Comparison of ENCODE assay signal across 20 cellular contexts in genomic region chr3:53154731-53155320, GRCh38. TPM values are rescaled to one million over a fixed set of nuclear protein-coding genes. Genes with fewer than 3 reads are reported as not detected.
DNase-seq lines count a peak whose midpoint lies in the region; ATAC-seq, FAIRE-seq and TF ChIP-seq lines count a peak whose summit lies in the region.
"Had no signal": no experiment of that assay in that cellular context is flagged by ENCODE, and none has a peak within 500 bp of the region (broad histone marks: within the 10 kb centered on the region; RNA-seq: fewer than 3 reads in every experiment).

No MANE protein-coding gene starts in this region.

- H3K4me3 Mint-ChIP-seq in type B pancreatic cell: no peak overlapping the region
- H3K4me3 Mint-ChIP-seq: activated CD4-positive, alpha-beta T cell treated with anti-CD3 and anti-CD28 coated beads, Interleukin-2, amount 10 ng/mL, durations not matched to agents 24 days and 14 days had no signal

- no peaks in the 10 kb centered on the region for H3K79me2 ChIP-seq in HepG2 (ENCODE audit: insufficient read depth, low read length)

- POLR2A ChIA-PET in HepG2 (lab: Yijun Ruan, JAX): no interaction called here

- BruUV-seq in HepG2 (replicated peaks; lab: Mats Ljungman, UMichigan): no TSS peak

- H3K9ac ChIP-seq in HepG2 (ENCODE audit: insufficient read depth, low read depth, low read length): no peak overlapping the region

- no peaks in the 10 kb centered on the region for H3K9me3 ChIP-seq in HepG2 (ENCODE audit: low read length)
- no peaks in the 10 kb centered on the region for H3K9me3 ChIP-seq in right lobe of liver
- no peaks in the 10 kb centered on the region for H3K9me3 ChIP-seq in pancreas
- H3K9me3 ChIP-seq: BLaER1 treated with 17β-estradiol and CSF1 and Interleukin-3, amounts not matched to agents 10 nM and 100 nM; neutrophil had no signal

- no peaks in the 10 kb centered on the region for H4K20me1 ChIP-seq in HepG2 (ENCODE audit: insufficient read depth, low read length)

- TF ChIP-seq EP300 in HepG2 (IDR thresholded peaks at IDR 0.05; ENCODE audit: low read depth in 2 of 2, low read length in 2 of 2): no peak
- TF ChIP-seq EP300 in HepG2 (CRISPR knock-in tag; IDR thresholded peaks at IDR 0.05; ENCODE audit: borderline replicate concordance): no peak

- peaks cover 19% of the 10 kb centered on the region for H3K27me3 Mint-ChIP-seq in type B pancreatic cell

- H3K4me2 ChIP-seq in HepG2 (ENCODE audit: low read depth, low read length): no peak overlapping the region

- H3K27ac Mint-ChIP-seq in type B pancreatic cell: no peak overlapping the region
- H3K27ac Mint-ChIP-seq: activated CD4-positive, alpha-beta T cell treated with anti-CD3 and anti-CD28 coated beads, Interleukin-2, amount 10 ng/mL, durations not matched to agents 24 days and 14 days had no signal

- H3K27me3 ChIP-seq in HepG2 (ENCODE audit: control insufficient read depth in 1 of 2, insufficient read depth in 2 of 2, low read length in 2 of 2) (peaks cover 0 to 36% of the 10 kb centered on the region in 2 experiments; a peak in 3 of 5 replicates), right lobe of liver (no peaks in the 10 kb centered on the region), bronchial epithelial cell (ENCODE audit: control insufficient read depth, insufficient read depth, low read length) (no peaks in the 10 kb centered on the region), pancreas (no peaks in the 10 kb centered on the region)

- H3K4me3 ChIP-seq in HepG2 (replicated peaks in 1 of 3; ENCODE audit: insufficient read depth in 1 of 3, low read depth in 2 of 3, low read length in 3 of 3) (no peak overlapping the region), right lobe of liver (no peak overlapping the region), bronchial epithelial cell (ENCODE audit: low read depth, low read length) (no peak overlapping the region), pancreas (no peak overlapping the region)
- H3K4me3 ChIP-seq: BLaER1 treated with 17β-estradiol and CSF1 and Interleukin-3, amounts not matched to agents 10 nM and 100 nM had no signal

- in situ Hi-C loops in HepG2 (cut with HindIII; ENCODE audit: extremely low pct_ligation_motif_present, low pct_unique_long_range_greater_than_20kb): no loop called here

- H3K4me1 ChIP-seq in HepG2 (ENCODE audit: insufficient read depth, low read length) (peaks cover 79% of the 10 kb centered on the region), right lobe of liver (peaks cover 0 to 35% (median 9%) of the 10 kb centered on the region in 4 donors), pancreas (peaks cover 78 to 87% (median 86%) of the 10 kb centered on the region in 3 donors)

- H3K36me3 ChIP-seq in HepG2 (replicated peaks in 1 of 2; ENCODE audit: control insufficient read depth in 1 of 2, insufficient read depth in 2 of 2, low read length in 2 of 2) (no peaks in the 10 kb centered on the region), right lobe of liver (no peaks in the 10 kb centered on the region), bronchial epithelial cell (ENCODE audit: control insufficient read depth, insufficient read depth, low read length) (no peaks in the 10 kb centered on the region), pancreas (no peaks in the 10 kb centered on the region)
- H3K36me3 ChIP-seq: BLaER1 treated with 17β-estradiol and CSF1 and Interleukin-3, amounts not matched to agents 10 nM and 100 nM; neutrophil had no signal

- ATAC-seq in HepG2 (no peak), right lobe of liver (no peak), pancreas (peak in 1 of 4 donors; percentile 2)
- ATAC-seq: Panc1 had no signal

- H3K4me1 Mint-ChIP-seq in type B pancreatic cell (ENCODE audit: unreplicated experiment): peaks cover 22% of the 10 kb centered on the region

- H3K36me3 Mint-ChIP-seq in type B pancreatic cell: no peaks in the 10 kb centered on the region

- no peak overlapping the region for H2AFZ ChIP-seq in HepG2 (ENCODE audit: low read length)

- intact Hi-C loops in HepG2 (cut with micrococcal nuclease; ENCODE audit: unreplicated experiment) (no loop called here), right lobe of liver (cut with DNase I) (no loop called here), pancreas (cut with DNase I) (no loop called here)

- DNase-seq in HepG2 (ENCODE audit: low spot score): no peak
- no peak for DNase-seq in right lobe of liver
- DNase-seq in bronchial epithelial cell (ENCODE audit: low read depth): peak; percentile 35
- peak in 3 of 6 donors; percentile 33 to 67 (median 63) for DNase-seq in pancreas
- DNase-seq in type B pancreatic cell (ENCODE audit: extremely low spot score, unreplicated experiment): no peak
- no peak for DNase-seq in NCI-H2196 (lab: John Stamatoyannopoulos, UW; ENCODE audit: unreplicated experiment)
- no peak for DNase-seq in erythroblast (lab: John Stamatoyannopoulos, UW)
- no peak for DNase-seq in SHP77 (lab: John Stamatoyannopoulos, UW)
- DNase-seq: activated CD4-positive, alpha-beta T cell treated with anti-CD3 and anti-CD28 coated beads, Interleukin-2, amount 10 ng/mL, durations not matched to agents 24 days and 14 days; activated CD8-positive, alpha-beta memory T cell treated with anti-CD3 and anti-CD28 coated beads, Interleukin-2, amount 50 U/mL, for 4 hours; activated effector memory CD4-positive, alpha-beta T cell treated with Interleukin-2 at 50 U/mL for 16 hours; Kasumi-1; NCI-H1417 treated with DMSO at 0.1 percent for 48 hours; NCI-H2171; stimulated activated CD4-positive, alpha-beta T cell treated with anti-CD3 and anti-CD28 coated beads, Interleukin-2, amount 100 ng/mL, for 24 hours had no signal

- 0% methylated on average over 1 of the region's 5 CpGs for WGBS in HepG2 (ENCODE audit: low lambda C conversion rate)
- 40% methylated on average over 1 of the region's 5 CpGs for WGBS in right lobe of liver (ENCODE audit: insufficient coverage, low coverage, low lambda C conversion rate, missing lambda C conversion rate)
- WGBS in pancreas, 2 donors: 34 to 40% methylated on average over 5 of the region's 5 CpGs

- no peaks in the 10 kb centered on the region for H3K9me3 Mint-ChIP-seq in type B pancreatic cell
- H3K9me3 Mint-ChIP-seq: activated CD4-positive, alpha-beta T cell treated with anti-CD3 and anti-CD28 coated beads, Interleukin-2, amount 10 ng/mL, durations not matched to agents 24 days and 14 days had no signal

- TF ChIP-seq POLR2A in HepG2 (IDR thresholded peaks at IDR 0.05; ENCODE audit: insufficient read depth in 1 of 2, low read depth in 2 of 2, low read length in 2 of 2): no peak
- no peak for TF ChIP-seq POLR2A in right lobe of liver (IDR thresholded peaks at IDR 0.05)
- TF ChIP-seq POLR2A in erythroblast (IDR thresholded peaks at IDR 0.05; ENCODE audit: low read length): no peak

- TF ChIP-seq CTCF in HepG2 (CRISPR knock-in tag; IDR thresholded peaks at IDR 0.05) (no peak), right lobe of liver (IDR thresholded peaks at IDR 0.05) (no peak), bronchial epithelial cell (IDR thresholded peaks at IDR 0.05; ENCODE audit: insufficient read depth, low read length, severe bottlenecking) (no peak), pancreas (IDR thresholded peaks at IDR 0.05) (no peak), type B pancreatic cell (conservative IDR thresholded peaks at IDR 0.05) (no peak)

- no peak overlapping the region for H3K27ac ChIP-seq in HepG2 (ENCODE audit: extremely low read length, insufficient read depth, low read length)
- no peak overlapping the region for H3K27ac ChIP-seq in right lobe of liver
- H3K27ac ChIP-seq in pancreas: peak overlapping the region; percentile 49 to 85 (median 66)
- H3K27ac ChIP-seq: BLaER1 treated with 17β-estradiol and CSF1 and Interleukin-3, amounts not matched to agents 10 nM and 100 nM; neutrophil had no signal

- TF ChIP-seq RAD21 in HepG2 (CRISPR knock-in tag; IDR thresholded peaks at IDR 0.05): no peak

- FAIRE-seq in HepG2 (lab: Jason Lieb, UNC) (no peak), bronchial epithelial cell (lab: Jason Lieb, UNC) (no peak), pancreas (lab: Jason Lieb, UNC) (no peak)
- FAIRE-seq: A204.1, TTC549 had no signal

- CTCF ChIA-PET in HepG2 (lab: Yijun Ruan, JAX; ENCODE audit: low intra/inter-chr PET ratio, low total read pairs): no interaction called here

RNA-seq across cellular contexts. Expression of gene PRKCD, which starts 6.2 kb away (rescaled TPM):
- 1.6 and 4.3 TPM in 2 replicates for total RNA-seq in HepG2 (2016; rRNA removed; fragmentation: Illumina TruSeq; extraction: Trizol)
- 0.79 and 1.0 TPM in 2 replicates for total RNA-seq in HepG2 (2016; cell fraction: cytosol; rRNA removed; fragmentation: Illumina TruSeq; extraction: Trizol; ENCODE audit: low read depth)
- total RNA-seq in HepG2 (2016; cell fraction: insoluble cytoplasmic fraction; rRNA removed; fragmentation: Illumina TruSeq; extraction: Trizol): 1.7 and 3.8 TPM in 2 replicates
- total RNA-seq in HepG2 (2016; cell fraction: membrane; rRNA removed; fragmentation: Illumina TruSeq; extraction: Trizol): 2.3 and 2.6 TPM in 2 replicates
- total RNA-seq in HepG2 (2016; cell fraction: nucleus; rRNA removed; fragmentation: Illumina TruSeq; extraction: Trizol): 4.3 and 4.4 TPM in 2 replicates
- 40.7 and 47.7 TPM in 2 replicates for polyA plus RNA-seq in HepG2 (2011; rRNA removed)
- 43.8 and 46.4 TPM in 2 replicates for polyA plus RNA-seq in HepG2 (2011; cell fraction: cytosol; rRNA removed)
- polyA plus RNA-seq in HepG2 (2011; cell fraction: nucleus; rRNA removed): 49.0 and 56.6 TPM in 2 replicates
- 26.9 and 29.1 TPM in 2 replicates for polyA plus RNA-seq in HepG2 (2012)
- 4.3 and 5.2 TPM in 2 replicates for polyA plus RNA-seq in HepG2 (2016; cell fraction: cytosol; fragmentation: Illumina TruSeq; extraction: Trizol; ENCODE audit: low read depth)
- 19.3 and 22.7 TPM in 2 replicates for polyA plus RNA-seq in HepG2 (2016; cell fraction: insoluble cytoplasmic fraction; fragmentation: Illumina TruSeq; extraction: Trizol; ENCODE audit: low read depth)
- polyA plus RNA-seq in HepG2 (2016; cell fraction: membrane; fragmentation: Illumina TruSeq; extraction: Trizol; ENCODE audit: low read depth): 3.2 and 3.3 TPM in 2 replicates
- 26.1 and 26.5 TPM in 2 replicates for polyA plus RNA-seq in HepG2 (2016; cell fraction: nucleus; fragmentation: Illumina TruSeq; extraction: Trizol; ENCODE audit: insufficient read depth, low read depth)
- 30.4 and 51.6 TPM in 2 replicates for polyA minus RNA-seq in HepG2 (2011; rRNA and poly(A)+ RNA removed; ENCODE audit: low replicate concordance)
- 17.5 and 20.8 TPM in 2 replicates for polyA minus RNA-seq in HepG2 (2011; cell fraction: cytosol; rRNA and poly(A)+ RNA removed)
- polyA minus RNA-seq in HepG2 (2011; cell fraction: nucleus; rRNA and poly(A)+ RNA removed): 17.8 and 23.6 TPM in 2 replicates
- total RNA-seq in right lobe of liver: 1 to 10 TPM; 3.5 to 8.3 (median 5.1) TPM
- total RNA-seq in bronchial epithelial cell: 3.9 and 5.5 TPM in 2 replicates
- total RNA-seq in pancreas: 10 to 100 TPM; 10.7 to 32.5 (median 14.6) TPM
- polyA plus RNA-seq in pancreas: 10 to 100 TPM; 13.4 to 22.6 TPM
- total RNA-seq in type B pancreatic cell (ENCODE audit: low replicate concordance): 24.0 and 37.4 TPM in 2 replicates

RNA-seq across cellular contexts. Expression of gene RFT1, which starts 24.6 kb away (rescaled TPM):
- 25.7 and 37.0 TPM in 2 replicates for total RNA-seq in HepG2 (2016; rRNA removed; fragmentation: Illumina TruSeq; extraction: Trizol)
- total RNA-seq in HepG2 (2016; cell fraction: cytosol; rRNA removed; fragmentation: Illumina TruSeq; extraction: Trizol; ENCODE audit: low read depth): 4.3 and 5.1 TPM in 2 replicates
- 25.2 and 37.3 TPM in 2 replicates for total RNA-seq in HepG2 (2016; cell fraction: insoluble cytoplasmic fraction; rRNA removed; fragmentation: Illumina TruSeq; extraction: Trizol)
- total RNA-seq in HepG2 (2016; cell fraction: membrane; rRNA removed; fragmentation: Illumina TruSeq; extraction: Trizol): 14.7 and 16.2 TPM in 2 replicates
- total RNA-seq in HepG2 (2016; cell fraction: nucleus; rRNA removed; fragmentation: Illumina TruSeq; extraction: Trizol): 30.4 and 35.0 TPM in 2 replicates
- polyA plus RNA-seq in HepG2 (2011; rRNA removed): 21.0 and 23.2 TPM in 2 replicates
- polyA plus RNA-seq in HepG2 (2011; cell fraction: cytosol; rRNA removed): 21.9 and 27.5 TPM in 2 replicates
- 11.4 TPM in 2 replicates for polyA plus RNA-seq in HepG2 (2011; cell fraction: nucleus; rRNA removed)
- 13.7 and 19.5 TPM in 2 replicates for polyA plus RNA-seq in HepG2 (2012)
- polyA plus RNA-seq in HepG2 (2016; cell fraction: cytosol; fragmentation: Illumina TruSeq; extraction: Trizol; ENCODE audit: low read depth): 5.2 and 6.1 TPM in 2 replicates
- polyA plus RNA-seq in HepG2 (2016; cell fraction: insoluble cytoplasmic fraction; fragmentation: Illumina TruSeq; extraction: Trizol; ENCODE audit: low read depth): 20.1 and 21.3 TPM in 2 replicates
- 10.2 and 12.2 TPM in 2 replicates for polyA plus RNA-seq in HepG2 (2016; cell fraction: membrane; fragmentation: Illumina TruSeq; extraction: Trizol; ENCODE audit: low read depth)
- 32.4 and 36.2 TPM in 2 replicates for polyA plus RNA-seq in HepG2 (2016; cell fraction: nucleus; fragmentation: Illumina TruSeq; extraction: Trizol; ENCODE audit: insufficient read depth, low read depth)
- polyA minus RNA-seq in HepG2 (2011; rRNA and poly(A)+ RNA removed; ENCODE audit: low replicate concordance): 79.7 and 80.7 TPM in 2 replicates
- 17.0 and 17.7 TPM in 2 replicates for polyA minus RNA-seq in HepG2 (2011; cell fraction: cytosol; rRNA and poly(A)+ RNA removed)
- 15.6 and 15.8 TPM in 2 replicates for polyA minus RNA-seq in HepG2 (2011; cell fraction: nucleus; rRNA and poly(A)+ RNA removed)
- total RNA-seq in right lobe of liver: 10 to 100 TPM in 4 of 6 experiments, 1 to 10 TPM in 2; 9.3 to 12.4 (median 10.4) TPM
- total RNA-seq in bronchial epithelial cell: 11.4 and 15.5 TPM in 2 replicates
- total RNA-seq in pancreas: 10 to 100 TPM; 10.4 to 20.4 (median 17.8) TPM
- 1 to 10 TPM; 6.9 TPM for polyA plus RNA-seq in pancreas
- total RNA-seq in type B pancreatic cell (ENCODE audit: low replicate concordance): 23.4 and 31.0 TPM in 2 replicates

Comparison
In these comparisons a context has a peak if more than half of its experiments do, and no peak if none do; other contexts are left out.
1. H3K27ac ChIP-seq: peak in pancreas (4 of 4); none in HepG2 (single experiment) and right lobe of liver (0 of 3).